Comparison of ENCODE assay signal across 23 cellular contexts in the genomic region with DNA sequence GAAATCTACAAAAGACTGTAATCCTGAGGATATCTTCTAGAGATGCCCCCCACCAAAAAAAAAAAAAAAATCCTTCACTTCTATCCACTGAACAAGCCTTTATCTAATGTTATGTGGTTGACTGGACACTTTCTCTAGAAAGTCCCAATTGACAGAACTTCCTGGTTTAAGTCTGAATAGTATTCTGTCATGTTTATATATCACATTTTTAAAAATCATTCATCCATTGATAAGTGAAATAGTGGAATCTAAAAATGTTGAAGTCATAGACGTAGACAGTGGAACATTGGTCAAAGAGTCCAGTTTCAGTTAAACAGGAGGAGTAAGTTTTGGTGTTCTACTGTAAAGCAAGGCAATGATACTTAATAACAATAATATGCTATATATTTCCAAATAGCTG.
"Had no signal": no experiment of that assay in that cellular context is flagged by ENCODE, and none has a peak within 500 bp of the region (broad histone marks: within the 10 kb centered on the region; RNA-seq: fewer than 3 reads in every experiment).

No MANE protein-coding gene starts in this region.

- H3K4me1 ChIP-seq: gastroesophageal sphincter had no signal

- H3K9me3 ChIP-seq: body of pancreas, esophagus squamous epithelium, gastroesophageal sphincter had no signal

- H3K27ac ChIP-seq: body of pancreas, epithelial cell of prostate, gastroesophageal sphincter had no signal

- H3K27me3 ChIP-seq: body of pancreas, esophagus squamous epithelium, gastroesophageal sphincter had no signal

- H3K4me3 ChIP-seq: body of pancreas, esophagus squamous epithelium, gastroesophageal sphincter had no signal

- DNase-seq: activated CD4-positive, alpha-beta T cell treated with anti-CD3 and anti-CD28 coated beads for 1 hour; activated CD4-positive, alpha-beta T cell treated with anti-CD3 and anti-CD28 coated beads for 4 hours; activated CD4-positive, alpha-beta T cell treated with anti-CD3 and anti-CD28 coated beads, Interleukin-2, amount 50 U/mL, for 1 hour; activated CD4-positive, alpha-beta T cell treated with anti-CD3 and anti-CD28 coated beads, Interleukin-2, amount 50 U/mL, for 48 hours; activated CD8-positive, alpha-beta memory T cell treated with anti-CD3 and anti-CD28 coated beads for 24 hours; activated CD8-positive, alpha-beta T cell treated with anti-CD3 and anti-CD28 coated beads for 36 hours; activated effector memory CD4-positive, alpha-beta T cell treated with Interleukin-2 at 50 U/mL for 16 hours; activated gamma-delta T cell treated with Interleukin-2 at 50 U/mL for 16 hours; activated naive CD4-positive, alpha-beta T cell treated with anti-CD3 and anti-CD28 coated beads, Interleukin-2, amount 50 U/mL, for 16 hours; activated naive CD4-positive, alpha-beta T cell treated with Interleukin-2 at 50 U/mL for 16 hours; activated T-cell treated with anti-CD3 and anti-CD28 coated beads, Interleukin-2, amount 50 U/mL, for 4 hours; amniotic stem cell; anterior cingulate cortex; body of pancreas; caudate nucleus; cortex of kidney; dermis blood vessel endothelial cell; effector CD8-positive, alpha-beta T cell; esophagus squamous epithelium; foreskin melanocyte; T-helper 2 cell had no signal
